9 cellular contexts compared by ENCODE assay signal in genomic region chr16:5615868-5616642, GRCh38.
DNase-seq lines count a peak whose midpoint lies in the region; ATAC-seq and TF ChIP-seq lines count a peak whose summit lies in the region.
"Had no signal": no experiment of that assay in that cellular context is flagged by ENCODE, and none has a peak within 500 bp of the region (broad histone marks: within the 10 kb centered on the region; RNA-seq: fewer than 3 reads in every experiment).

No MANE protein-coding gene starts in this region.

- H3K9ac ChIP-seq in H9 (ENCODE audit: extremely low read depth, insufficient read length, low read length) = no peak overlapping the region

- no peaks in the 10 kb centered on the region; the same call in 1 of the 2 replicates for H3K27me3 ChIP-seq in H9 (ENCODE audit: insufficient read depth, low read length)

- H2BK12ac ChIP-seq in H9 (ENCODE audit: insufficient read length, low read depth, low read length) = no peak overlapping the region

- no peak overlapping the region for H3K56ac ChIP-seq in H9 (ENCODE audit: insufficient read length, low read depth, low read length)

- H3K23ac ChIP-seq in H9 (ENCODE audit: insufficient read length, low read depth, low read length) = no peak overlapping the region

- peaks cover 3% of the 10 kb centered on the region for H3K23me2 ChIP-seq in H9 (ENCODE audit: insufficient read length, low read depth, low read length, poor library complexity, severe bottlenecking)

- no peak overlapping the region for H4K91ac ChIP-seq in H9 (ENCODE audit: insufficient read length, low read depth, low read length)

- no peaks in the 10 kb centered on the region for H4K20me1 ChIP-seq in H9 (ENCODE audit: control insufficient read depth, insufficient read depth, insufficient read length)

- no peaks in the 10 kb centered on the region; the same call in 1 of the 2 replicates for H3K4me1 ChIP-seq in H9 (ENCODE audit: insufficient read depth, low read length)

- no peak overlapping the region for H4K5ac ChIP-seq in H9 (ENCODE audit: insufficient read length, low read depth, low read length)

- no peak overlapping the region for H2BK120ac ChIP-seq in H9 (ENCODE audit: low read depth, low read length, poor library complexity, severe bottlenecking)

- H3K4ac ChIP-seq in H9 (ENCODE audit: low read depth, low read length) = no peak overlapping the region

- no peaks in the 10 kb centered on the region for H3K79me2 ChIP-seq in H9 (ENCODE audit: insufficient read depth, low read length)

- no peaks in the 10 kb centered on the region for H3K9me3 ChIP-seq in H9 (ENCODE audit: control insufficient read depth, low read depth, low read length)

- no peak overlapping the region for H3K27ac Mint-ChIP-seq in H9
- H3K27ac Mint-ChIP-seq: activated B cell treated with CpG ODN at 0.5 μM for 24 hours had no signal

- H3K4me1 Mint-ChIP-seq in H9 = peaks cover 6 to 8% of the 10 kb centered on the region in 2 experiments
- H3K4me1 Mint-ChIP-seq: activated B cell treated with CpG ODN at 0.5 μM for 24 hours had no signal

- H3K9me3 Mint-ChIP-seq in H9 = no peaks in the 10 kb centered on the region

- DNase-seq in ELF-1 (ENCODE audit: low read depth, low spot score) (peak; percentile 92), H9 (peak; percentile 88), NCI-H82 treated with DMSO at 0.1 percent for 48 hours (lab: John Stamatoyannopoulos, UW; ENCODE audit: unreplicated experiment) (peak; percentile 48), amygdala (lab: John Stamatoyannopoulos, UW) (peak in 48 of 56 donors; percentile 1 to 69 (median 30)), inferior parietal cortex (ENCODE audit: extremely low spot score) (peak; percentile 77)
- peak; percentile 3 to 26 (median 6) for DNase-seq in stimulated activated CD4-positive, alpha-beta T cell treated with anti-CD3 and anti-CD28 coated beads, TNF-alpha, amount 100 ng/mL, for 48 hours (ENCODE audit: low read depth in 3 of 3)
- DNase-seq: activated B cell treated with CpG ODN at 0.5 μM for 24 hours had no signal

- no peak overlapping the region for H4K8ac ChIP-seq in H9 (replicated peaks; ENCODE audit: insufficient read length, low read depth, low read length)

- no CpG with 5 or more reads among the region's 25 CpGs for WGBS in H9 (ENCODE audit: extremely low coverage, insufficient read length, low lambda C conversion rate)

- H3K4me3 Mint-ChIP-seq in H9 = peak overlapping the region; percentile 48 to 51
- H3K4me3 Mint-ChIP-seq: activated B cell treated with CpG ODN at 0.5 μM for 24 hours had no signal

- peaks cover 24% of the 10 kb centered on the region for H3K27me3 Mint-ChIP-seq in H9 (ENCODE audit: low read depth)

- no peak overlapping the region for H2BK5ac ChIP-seq in H9 (ENCODE audit: insufficient read length, low read length)

- H3K4me2 ChIP-seq in H9 (ENCODE audit: insufficient read depth, insufficient read length, low read length) = peak overlapping the region; percentile 50

- peak; percentile 96 for TF ChIP-seq CTCF in H9 (conservative IDR thresholded peaks at IDR 0.05)

- ATAC-seq in GM21447 (IDR thresholded peaks at IDR 0.05; ENCODE audit: unreplicated experiment) (no peak), GM21529 (IDR thresholded peaks at IDR 0.05; ENCODE audit: unreplicated experiment) (no peak)

- H2BK20ac ChIP-seq in H9 (ENCODE audit: low read depth, low read length, poor library complexity, severe bottlenecking) = no peak overlapping the region

- no peaks in the 10 kb centered on the region for H3K36me3 Mint-ChIP-seq in H9 (ENCODE audit: insufficient read depth in 1 of 3, low read depth in 3 of 3)

- H3K79me1 ChIP-seq in H9 (ENCODE audit: insufficient read depth, low read depth, low read length, poor library complexity, severe bottlenecking) = no peaks in the 10 kb centered on the region

- H2AFZ ChIP-seq in H9 (ENCODE audit: low read length) = no peak overlapping the region

- H3K18ac ChIP-seq in H9 (ENCODE audit: insufficient read length, low read depth, low read length) = no peak overlapping the region

- no peak overlapping the region for H3K27ac ChIP-seq in H9 (ENCODE audit: insufficient read length, low read depth, low read length)

- no peak overlapping the region; the same call in 1 of the 2 replicates for H3K14ac ChIP-seq in H9 (ENCODE audit: insufficient read depth, low read length)

- H3T11ph ChIP-seq in H9 (ENCODE audit: low read length) = no peak overlapping the region

- no peak overlapping the region for H2AK5ac ChIP-seq in H9 (ENCODE audit: insufficient read length, low read length)

- no peak overlapping the region for H2BK15ac ChIP-seq in H9 (ENCODE audit: low read depth, low read length)

Comparison
In these comparisons a context has a peak if more than half of its experiments do, and no peak if none do; other contexts are left out.
1. DNase-seq: peak in every context shown above with its lines; median percentile 92 in ELF-1; 88 in H9; 77 in inferior parietal cortex; 48 in NCI-H82 treated with DMSO at 0.1 percent for 48 hours; 30 in amygdala; 6 in stimulated activated CD4-positive, alpha-beta T cell treated with anti-CD3 and anti-CD28 coated beads, TNF-alpha, amount 100 ng/mL, for 48 hours.